Comparison of ENCODE assay signal across 9 cellular contexts in genomic region chr3:23761440-23761896, GRCh38. TPM values are rescaled to one million over a fixed set of nuclear protein-coding genes. Genes with fewer than 3 reads are reported as not detected.
DNase-seq lines count a peak whose midpoint lies in the region; ATAC-seq and TF ChIP-seq lines count a peak whose summit lies in the region.
"Had no signal": no experiment of that assay in that cellular context is flagged by ENCODE, and none has a peak within 500 bp of the region (broad histone marks: within the 10 kb centered on the region; RNA-seq: fewer than 3 reads in every experiment).

No MANE protein-coding gene starts in this region.

- no peak overlapping the region for H3K27ac ChIP-seq in DND-41 (ENCODE audit: low read length)
- H3K27ac ChIP-seq: neutrophil had no signal

- no peaks in the 10 kb centered on the region for H3K9me3 Mint-ChIP-seq in naive thymus-derived CD8-positive, alpha-beta T cell

- no peak overlapping the region for H3K4me2 ChIP-seq in DND-41 (ENCODE audit: insufficient read depth, low read length)

- DNase-seq in DND-41, result no peak
- peak; percentile 54 for DNase-seq in SW480 (ENCODE audit: low spot score)
- peak; percentile 9 for DNase-seq in kidney glomerular epithelial cell (lab: John Stamatoyannopoulos, UW)
- DNase-seq in stimulated activated CD4-positive, alpha-beta T cell treated with anti-CD3 and anti-CD28 coated beads, Interleukin-2, amount 100 ng/mL, for 48 hours, result no peak
- DNase-seq in naive thymus-derived CD8-positive, alpha-beta T cell, result no peak
- no peak for DNase-seq in NCI-H1930 (lab: John Stamatoyannopoulos, UW)

- POLR2A ChIA-PET in naive thymus-derived CD8-positive, alpha-beta T cell (lab: Charles Lee), result interaction anchor here (0.6 kb wide), 1 partner anchor 686 kb away, joined by 3 read pairs; no protein-coding TSS in a partner anchor

- no peaks in the 10 kb centered on the region for H3K36me3 ChIP-seq in DND-41 (ENCODE audit: insufficient read depth, low read length)
- H3K36me3 ChIP-seq: neutrophil had no signal

- H3K36me3 Mint-ChIP-seq in naive thymus-derived CD8-positive, alpha-beta T cell, result no peaks in the 10 kb centered on the region

- no peaks in the 10 kb centered on the region for H3K27me3 Mint-ChIP-seq in naive thymus-derived CD8-positive, alpha-beta T cell

- no peaks in the 10 kb centered on the region for H4K20me1 ChIP-seq in DND-41 (ENCODE audit: insufficient read depth, low read length)

- peak overlapping the region in 1 of 10 donors; percentile 58 for H3K4me3 Mint-ChIP-seq in naive thymus-derived CD8-positive, alpha-beta T cell

- peaks cover 2 to 38% (median 20%) of the 10 kb centered on the region in 4 donors for H3K4me1 Mint-ChIP-seq in naive thymus-derived CD8-positive, alpha-beta T cell

- H3K4me1 ChIP-seq in DND-41 (ENCODE audit: insufficient read depth, low read length), result no peaks in the 10 kb centered on the region

- no peaks in the 10 kb centered on the region for H3K79me2 ChIP-seq in DND-41 (ENCODE audit: insufficient read depth, low read length)

- no peak overlapping the region for H3K4me3 ChIP-seq in DND-41 (ENCODE audit: low read depth in 1 of 2, low read length in 2 of 2)

- no peaks in the 10 kb centered on the region for H3K27me3 ChIP-seq in DND-41 (ENCODE audit: insufficient read depth, low read length, poor library complexity)
- H3K27me3 ChIP-seq: neutrophil had no signal

- peak; percentile 31; the same call in 1 of the 3 replicates for ATAC-seq in DND-41 (ENCODE audit: insufficient read depth, low read depth)
- ATAC-seq in GM21381 (IDR thresholded peaks at IDR 0.05; ENCODE audit: unreplicated experiment), result peak; percentile 38
- peak; percentile 24 for ATAC-seq in HG03521 (IDR thresholded peaks at IDR 0.05; ENCODE audit: unreplicated experiment)
- ATAC-seq in naive thymus-derived CD8-positive, alpha-beta T cell, result no peak

- H3K9me3 ChIP-seq in DND-41 (ENCODE audit: insufficient read depth, low read length, severe bottlenecking), result no peaks in the 10 kb centered on the region
- H3K9me3 ChIP-seq: neutrophil had no signal

- H3K9ac ChIP-seq in DND-41 (ENCODE audit: low read depth, low read length), result no peak overlapping the region

- H2AFZ ChIP-seq in DND-41 (ENCODE audit: low read depth, low read length), result no peak overlapping the region

- TF ChIP-seq CTCF in DND-41 (IDR thresholded peaks at IDR 0.05; ENCODE audit: borderline replicate concordance, extremely low read depth, low read length, poor library complexity, severe bottlenecking), result peak; percentile 18

- peak overlapping the region in 1 of 10 donors; percentile 69 for H3K27ac Mint-ChIP-seq in naive thymus-derived CD8-positive, alpha-beta T cell

RNA-seq across cellular contexts. Expression of gene UBE2E1, which starts 44.3 kb away (rescaled TPM):
- total RNA-seq in naive thymus-derived CD8-positive, alpha-beta T cell, result 10 to 100 TPM; 57.0 to 65.6 TPM
- polyA plus RNA-seq in naive thymus-derived CD8-positive, alpha-beta T cell, result 10 to 100 TPM in 1 of 3 donors, 1 to 10 TPM in 2; 5.6 to 14.7 (median 9.8) TPM

Comparison
In these comparisons a context has a peak if more than half of its experiments do, and no peak if none do; other contexts are left out.
1. ATAC-seq: peak in DND-41 (single experiment), GM21381 (single experiment) and HG03521 (single experiment); none in naive thymus-derived CD8-positive, alpha-beta T cell (0 of 2).
2. DNase-seq: peak in SW480 (single experiment) and kidney glomerular epithelial cell (single experiment); none in DND-41 (single experiment), stimulated activated CD4-positive, alpha-beta T cell treated with anti-CD3 and anti-CD28 coated beads, Interleukin-2, amount 100 ng/mL, for 48 hours (0 of 2), naive thymus-derived CD8-positive, alpha-beta T cell (0 of 10) and NCI-H1930 (0 of 2).